In genomic region chr7:129530881-129531391, GRCh38 we compare ENCODE assay signal across 9 cellular contexts. TPM values are rescaled to one million over a fixed set of nuclear protein-coding genes. Genes with fewer than 3 reads are reported as not detected.
DNase-seq lines count a peak whose midpoint lies in the region; ATAC-seq, FAIRE-seq and TF ChIP-seq lines count a peak whose summit lies in the region.
"Had no signal": no experiment of that assay in that cellular context is flagged by ENCODE, and none has a peak within 500 bp of the region (broad histone marks: within the 10 kb centered on the region; RNA-seq: fewer than 3 reads in every experiment).

No MANE protein-coding gene starts in this region.

- peak; percentile 73 for DNase-seq in activated effector memory CD4-positive, alpha-beta T cell treated with anti-CD3 and anti-CD28 coated beads, Interleukin-2, amount 50 U/mL, for 16 hours
- DNase-seq in activated effector memory CD4-positive, alpha-beta T cell treated with Interleukin-2 at 50 U/mL for 16 hours, result no peak
- DNase-seq in kidney glomerular epithelial cell (lab: John Stamatoyannopoulos, UW), result peak; percentile 85
- peak; percentile 33 for DNase-seq in stromal cell of bone marrow (ENCODE audit: low read depth)
- DNase-seq in C1 segment of cervical spinal cord (lab: John Stamatoyannopoulos, UW), result no peak
- DNase-seq in D721Med (ENCODE audit: insufficient read length, low spot score), result no peak
- no peak for DNase-seq in NCI-H187 treated with DMSO at 0.1 percent for 48 hours (lab: John Stamatoyannopoulos, UW)

- H3K4me3 Mint-ChIP-seq in activated T-helper 17 cell treated with anti-CD3 and anti-CD28 coated beads, Interleukin-2, amount 50 U/mL, for 72 hours, result no peak overlapping the region

- no peaks in the 10 kb centered on the region for H3K36me3 Mint-ChIP-seq in activated T-helper 17 cell treated with anti-CD3 and anti-CD28 coated beads, Interleukin-2, amount 50 U/mL, for 72 hours (ENCODE audit: low read depth)

- TF ChIP-seq CTCF in D721Med (IDR thresholded peaks at IDR 0.05; ENCODE audit: insufficient read depth, missing control alignments), result no peak

- H3K4me1 Mint-ChIP-seq in activated T-helper 17 cell treated with anti-CD3 and anti-CD28 coated beads, Interleukin-2, amount 50 U/mL, for 72 hours, result no peaks in the 10 kb centered on the region

- peak; percentile 98 for ATAC-seq in activated T-helper 17 cell treated with anti-CD3 and anti-CD28 coated beads, Interleukin-2, amount 50 U/mL, for 72 hours (replicated peaks)

- peaks cover 5% of the 10 kb centered on the region for H3K27me3 Mint-ChIP-seq in activated T-helper 17 cell treated with anti-CD3 and anti-CD28 coated beads, Interleukin-2, amount 50 U/mL, for 72 hours

- FAIRE-seq in D721Med (lab: Jason Lieb, UNC), result no peak

- no peaks in the 10 kb centered on the region for H3K9me3 Mint-ChIP-seq in activated T-helper 17 cell treated with anti-CD3 and anti-CD28 coated beads, Interleukin-2, amount 50 U/mL, for 72 hours

- H3K27ac Mint-ChIP-seq in activated T-helper 17 cell treated with anti-CD3 and anti-CD28 coated beads, Interleukin-2, amount 50 U/mL, for 72 hours, result peak overlapping the region; percentile 74

RNA-seq across cellular contexts. Expression of gene SMKR1, which starts 28.6 kb away (rescaled TPM):
- total RNA-seq in activated T-helper 17 cell treated with anti-CD3 and anti-CD28 coated beads, Interleukin-2, amount 50 U/mL, for 72 hours, result 1 to 10 TPM; 1.3 to 1.9 TPM
- total RNA-seq: urinary bladder had no signal

Comparison
In these comparisons a context has a peak if more than half of its experiments do, and no peak if none do; other contexts are left out.
1. DNase-seq: peak in activated effector memory CD4-positive, alpha-beta T cell treated with anti-CD3 and anti-CD28 coated beads, Interleukin-2, amount 50 U/mL, for 16 hours (single experiment), kidney glomerular epithelial cell (single experiment) and stromal cell of bone marrow (single experiment); none in activated effector memory CD4-positive, alpha-beta T cell treated with Interleukin-2 at 50 U/mL for 16 hours (single experiment), C1 segment of cervical spinal cord (0 of 14), D721Med (single experiment) and NCI-H187 treated with DMSO at 0.1 percent for 48 hours (single experiment).